1 cellular context compared by ENCODE assay signal in the genomic region with DNA sequence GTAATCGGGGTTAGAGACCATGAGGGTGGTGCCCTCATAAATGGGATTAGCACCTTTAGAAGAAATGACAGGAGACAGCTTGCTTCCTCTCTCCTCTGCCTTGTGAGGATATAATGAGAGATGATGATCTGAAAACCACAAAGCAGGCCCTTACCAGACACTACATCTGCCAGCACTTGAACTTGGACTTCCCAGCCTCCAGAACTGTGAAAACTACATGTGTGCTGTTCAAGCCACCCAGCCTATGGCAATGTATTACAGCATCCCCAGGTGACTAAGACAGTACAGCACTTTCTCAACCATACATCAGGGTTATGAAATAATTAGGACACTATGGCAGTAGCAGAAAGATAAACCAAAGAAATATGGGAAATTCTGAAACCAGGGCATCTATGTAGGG.
TF ChIP-seq lines count a peak whose summit lies in the region.

No MANE protein-coding gene starts in this region.

TF ChIP-seq in K562, 482 proteins besides CTCF, POLR2A, EP300 and RAD21 (continued from another document):
- TF ChIP-seq, protein P1, sequence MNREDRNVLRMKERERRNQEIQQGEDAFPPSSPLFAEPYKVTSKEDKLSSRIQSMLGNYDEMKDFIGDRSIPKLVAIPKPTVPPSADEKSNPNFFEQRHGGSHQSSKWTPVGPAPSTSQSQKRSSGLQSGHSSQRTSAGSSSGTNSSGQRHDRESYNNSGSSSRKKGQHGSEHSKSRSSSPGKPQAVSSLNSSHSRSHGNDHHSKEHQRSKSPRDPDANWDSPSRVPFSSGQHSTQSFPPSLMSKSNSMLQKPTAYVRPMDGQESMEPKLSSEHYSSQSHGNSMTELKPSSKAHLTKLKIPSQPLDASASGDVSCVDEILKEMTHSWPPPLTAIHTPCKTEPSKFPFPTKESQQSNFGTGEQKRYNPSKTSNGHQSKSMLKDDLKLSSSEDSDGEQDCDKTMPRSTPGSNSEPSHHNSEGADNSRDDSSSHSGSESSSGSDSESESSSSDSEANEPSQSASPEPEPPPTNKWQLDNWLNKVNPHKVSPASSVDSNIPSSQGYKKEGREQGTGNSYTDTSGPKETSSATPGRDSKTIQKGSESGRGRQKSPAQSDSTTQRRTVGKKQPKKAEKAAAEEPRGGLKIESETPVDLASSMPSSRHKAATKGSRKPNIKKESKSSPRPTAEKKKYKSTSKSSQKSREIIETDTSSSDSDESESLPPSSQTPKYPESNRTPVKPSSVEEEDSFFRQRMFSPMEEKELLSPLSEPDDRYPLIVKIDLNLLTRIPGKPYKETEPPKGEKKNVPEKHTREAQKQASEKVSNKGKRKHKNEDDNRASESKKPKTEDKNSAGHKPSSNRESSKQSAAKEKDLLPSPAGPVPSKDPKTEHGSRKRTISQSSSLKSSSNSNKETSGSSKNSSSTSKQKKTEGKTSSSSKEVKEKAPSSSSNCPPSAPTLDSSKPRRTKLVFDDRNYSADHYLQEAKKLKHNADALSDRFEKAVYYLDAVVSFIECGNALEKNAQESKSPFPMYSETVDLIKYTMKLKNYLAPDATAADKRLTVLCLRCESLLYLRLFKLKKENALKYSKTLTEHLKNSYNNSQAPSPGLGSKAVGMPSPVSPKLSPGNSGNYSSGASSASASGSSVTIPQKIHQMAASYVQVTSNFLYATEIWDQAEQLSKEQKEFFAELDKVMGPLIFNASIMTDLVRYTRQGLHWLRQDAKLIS (CRISPR knock-in tag; IDR thresholded peaks at IDR 0.05) = 0 out of 2 replicates have a peak, but pooled peaks have one; percentile 8
- TF ChIP-seq NCOA6 (IDR thresholded peaks at IDR 0.05) (no peak), NCOR1 (IDR thresholded peaks at IDR 0.05) (peak; percentile 7; the same call in 1 of the 2 replicates), ESRRA (IDR thresholded peaks at IDR 0.05; ENCODE audit: borderline replicate concordance, low read depth) (peak; percentile 10; the same call in 1 of the 2 replicates), ZFPM2 (CRISPR knock-in tag; IDR thresholded peaks at IDR 0.05) (no peak), ZNF212 (CRISPR knock-in tag; IDR thresholded peaks at IDR 0.05) (no peak), SREBF2 (CRISPR knock-in tag; IDR thresholded peaks at IDR 0.05) (no peak), CBFA2T2 (conservative IDR thresholded peaks at IDR 0.05) (peak; percentile 44), PYGO2 (tag; IDR thresholded peaks at IDR 0.05) (no peak), ZNF23 (CRISPR knock-in tag; IDR thresholded peaks at IDR 0.05) (no peak), ZBED1 (IDR thresholded peaks at IDR 0.05) (no peak), SRF (CRISPR knock-in tag; IDR thresholded peaks at IDR 0.05) (0 out of 4 replicates have a peak, but pooled peaks of 1 of the 2 experiments have one; percentile 9)
- TF ChIP-seq, protein P2, sequence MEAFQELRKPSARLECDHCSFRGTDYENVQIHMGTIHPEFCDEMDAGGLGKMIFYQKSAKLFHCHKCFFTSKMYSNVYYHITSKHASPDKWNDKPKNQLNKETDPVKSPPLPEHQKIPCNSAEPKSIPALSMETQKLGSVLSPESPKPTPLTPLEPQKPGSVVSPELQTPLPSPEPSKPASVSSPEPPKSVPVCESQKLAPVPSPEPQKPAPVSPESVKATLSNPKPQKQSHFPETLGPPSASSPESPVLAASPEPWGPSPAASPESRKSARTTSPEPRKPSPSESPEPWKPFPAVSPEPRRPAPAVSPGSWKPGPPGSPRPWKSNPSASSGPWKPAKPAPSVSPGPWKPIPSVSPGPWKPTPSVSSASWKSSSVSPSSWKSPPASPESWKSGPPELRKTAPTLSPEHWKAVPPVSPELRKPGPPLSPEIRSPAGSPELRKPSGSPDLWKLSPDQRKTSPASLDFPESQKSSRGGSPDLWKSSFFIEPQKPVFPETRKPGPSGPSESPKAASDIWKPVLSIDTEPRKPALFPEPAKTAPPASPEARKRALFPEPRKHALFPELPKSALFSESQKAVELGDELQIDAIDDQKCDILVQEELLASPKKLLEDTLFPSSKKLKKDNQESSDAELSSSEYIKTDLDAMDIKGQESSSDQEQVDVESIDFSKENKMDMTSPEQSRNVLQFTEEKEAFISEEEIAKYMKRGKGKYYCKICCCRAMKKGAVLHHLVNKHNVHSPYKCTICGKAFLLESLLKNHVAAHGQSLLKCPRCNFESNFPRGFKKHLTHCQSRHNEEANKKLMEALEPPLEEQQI (IDR thresholded peaks at IDR 0.05) = no peak
- TF ChIP-seq, protein P3, sequence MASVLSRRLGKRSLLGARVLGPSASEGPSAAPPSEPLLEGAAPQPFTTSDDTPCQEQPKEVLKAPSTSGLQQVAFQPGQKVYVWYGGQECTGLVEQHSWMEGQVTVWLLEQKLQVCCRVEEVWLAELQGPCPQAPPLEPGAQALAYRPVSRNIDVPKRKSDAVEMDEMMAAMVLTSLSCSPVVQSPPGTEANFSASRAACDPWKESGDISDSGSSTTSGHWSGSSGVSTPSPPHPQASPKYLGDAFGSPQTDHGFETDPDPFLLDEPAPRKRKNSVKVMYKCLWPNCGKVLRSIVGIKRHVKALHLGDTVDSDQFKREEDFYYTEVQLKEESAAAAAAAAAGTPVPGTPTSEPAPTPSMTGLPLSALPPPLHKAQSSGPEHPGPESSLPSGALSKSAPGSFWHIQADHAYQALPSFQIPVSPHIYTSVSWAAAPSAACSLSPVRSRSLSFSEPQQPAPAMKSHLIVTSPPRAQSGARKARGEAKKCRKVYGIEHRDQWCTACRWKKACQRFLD (CRISPR knock-in tag; IDR thresholded peaks at IDR 0.05) = no peak
